Comparison of ENCODE assay signal across 2 cellular contexts in genomic region chr2:238097988-238098853, GRCh38.
A peak's percentile ranks its signal among the peaks of the same experiment; 100 is the strongest.
TF ChIP-seq lines count a peak whose summit lies in the region.

No MANE protein-coding gene starts in this region.

TF ChIP-seq in GM12878, 131 proteins besides CTCF, POLR2A, EP300 and RAD21:
- TF ChIP-seq SP1 (IDR thresholded peaks at IDR 0.05; ENCODE audit: low read depth, low read length), result peak; percentile 43
- TF ChIP-seq USF2 (IDR thresholded peaks at IDR 0.05; ENCODE audit: borderline replicate concordance, low read depth, low read length), result no peak
- no peak for TF ChIP-seq TAF1 (IDR thresholded peaks at IDR 0.05; ENCODE audit: borderline replicate concordance, low read depth, low read length)
- peak; percentile 61 to 65 for TF ChIP-seq EGR1 (IDR thresholded peaks at IDR 0.05; ENCODE audit: borderline replicate concordance in 1 of 2, low read depth in 2 of 2, low read length in 2 of 2)
- TF ChIP-seq CBX5 (IDR thresholded peaks at IDR 0.05; ENCODE audit: low read depth), result no peak
- no peak for TF ChIP-seq RAD51 (IDR thresholded peaks at IDR 0.05)
- peak; percentile 9 for TF ChIP-seq BCL3 (IDR thresholded peaks at IDR 0.05; ENCODE audit: borderline replicate concordance, insufficient read depth, low read depth, low read length, poor library complexity, severe bottlenecking)
- TF ChIP-seq ATF2 (IDR thresholded peaks at IDR 0.05; ENCODE audit: low read length), result no peak

TF ChIP-seq in HepG2, 621 proteins besides CTCF, POLR2A, EP300 and RAD21:
- peak; percentile 16 for TF ChIP-seq HNRNPLL (IDR thresholded peaks at IDR 0.05; ENCODE audit: low read depth, low read length, poor library complexity, severe bottlenecking)
- TF ChIP-seq YY1 (IDR thresholded peaks at IDR 0.05; ENCODE audit: insufficient read depth, insufficient replicate concordance, low read depth, low read length), result no peak
- no peak for TF ChIP-seq ZNF83 (CRISPR knock-in tag; IDR thresholded peaks at IDR 0.05; ENCODE audit: borderline replicate concordance)
- TF ChIP-seq MYC (CRISPR knock-in tag; IDR thresholded peaks at IDR 0.05; ENCODE audit: borderline replicate concordance), result 0 out of 2 replicates have a peak, but pooled peaks have one; percentile 11
- no peak for TF ChIP-seq ATRX (CRISPR knock-in tag; IDR thresholded peaks at IDR 0.05; ENCODE audit: borderline replicate concordance)
- TF ChIP-seq ZBTB38 (CRISPR knock-in tag; IDR thresholded peaks at IDR 0.05), result peak; percentile 28; the same call in 1 of the 2 replicates
- TF ChIP-seq SP1 (IDR thresholded peaks at IDR 0.05), result no peak
- peak; percentile 38; the same call in 1 of the 2 replicates for TF ChIP-seq SP1 (CRISPR knock-in tag; IDR thresholded peaks at IDR 0.05)
- TF ChIP-seq AGO2 (optimal IDR thresholded peaks at IDR 0.05; ENCODE audit: low read depth, low read length), result peak; percentile 53
- TF ChIP-seq RBM39 (IDR thresholded peaks at IDR 0.05; ENCODE audit: low read depth, low read length, poor library complexity, severe bottlenecking), result peak; percentile 40
- TF ChIP-seq FUBP1 (CRISPR knock-in tag; IDR thresholded peaks at IDR 0.05; ENCODE audit: borderline replicate concordance), result no peak
- TF ChIP-seq GABPB1 (CRISPR knock-in tag; IDR thresholded peaks at IDR 0.05), result 0 out of 2 replicates have a peak, but pooled peaks have one; percentile 18
TF ChIP-seq in HepG2: peak in this region for 7.
